In the genomic region with DNA sequence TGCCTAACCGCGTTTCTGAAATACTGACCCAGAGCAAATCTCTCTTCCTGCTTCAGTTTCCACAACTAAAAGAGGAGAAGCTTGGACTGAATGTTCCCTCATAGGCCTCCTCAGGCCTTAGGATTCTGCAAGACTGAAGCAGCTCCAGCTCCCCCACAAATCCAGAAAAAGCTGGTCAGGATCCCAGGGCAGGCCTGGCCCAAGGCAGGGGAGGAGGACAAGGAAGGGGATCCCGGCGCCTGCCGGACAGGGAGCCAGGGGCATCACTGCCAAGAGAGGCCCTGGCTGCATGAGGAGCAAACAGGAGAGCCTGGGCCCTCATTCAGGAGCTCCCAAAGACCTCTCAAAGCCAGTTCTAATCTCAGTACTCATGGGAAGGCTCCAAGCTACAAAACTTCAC, we compare ENCODE assay signal across 17 cellular contexts.
A peak's percentile ranks its signal among the peaks of the same experiment; 100 is the strongest.
DNase-seq lines count a peak whose midpoint lies in the region; ATAC-seq and TF ChIP-seq lines count a peak whose summit lies in the region.
"Had no signal": no experiment of that assay in that cellular context is flagged by ENCODE, and none has a peak within 500 bp of the region (broad histone marks: within the 10 kb centered on the region; RNA-seq: fewer than 3 reads in every experiment).

No MANE protein-coding gene starts in this region.

- TF ChIP-seq CTCF in fibroblast of the aortic adventitia (IDR thresholded peaks at IDR 0.05; ENCODE audit: insufficient read depth, low read length) (no peak), spleen (IDR thresholded peaks at IDR 0.05 in 8 of 11, conservative IDR thresholded peaks at IDR 0.05 in 3 of 11) (no peak)

- H3K4me3 ChIP-seq in GM23248 (no peak overlapping the region), fibroblast of the aortic adventitia (ENCODE audit: low read depth, low read length) (no peak overlapping the region), spleen (no peak overlapping the region)
- H3K4me3 ChIP-seq: cardiac muscle cell had no signal

- H3K4me1 ChIP-seq in GM23248 (ENCODE audit: insufficient read depth) = no peaks in the 10 kb centered on the region
- H3K4me1 ChIP-seq in spleen = peaks cover 0 to 4% (median 1%) of the 10 kb centered on the region in 6 donors

- H3K4me2 ChIP-seq in GM23248 (ENCODE audit: unreplicated experiment) = no peak overlapping the region

- H4K20me1 ChIP-seq in GM23248 (ENCODE audit: insufficient read depth) = no peaks in the 10 kb centered on the region

- no peak for TF ChIP-seq POLR2A in spleen (IDR thresholded peaks at IDR 0.05)

- no peaks in the 10 kb centered on the region for H3K9me2 ChIP-seq in GM23248 (ENCODE audit: insufficient read depth)

- DNase-seq in GM23248 = peak; percentile 14
- DNase-seq in fibroblast of the aortic adventitia (ENCODE audit: low read depth) = peak; percentile 30
- peak; percentile 46 for DNase-seq in midbrain (lab: John Stamatoyannopoulos, UW)
- no peak for DNase-seq in spleen
- no peak for DNase-seq in KBM-7
- DNase-seq in HK-2 (ENCODE audit: unreplicated experiment) = no peak
- no peak for DNase-seq in stimulated activated CD4-positive, alpha-beta T cell treated with anti-CD3 and anti-CD28 coated beads, Interleukin-4, amount 100 ng/mL, for 24 hours
- DNase-seq: ACHN; activated CD4-positive, alpha-beta T cell treated with anti-CD3 and anti-CD28 coated beads for 48 hours; CD8-positive, alpha-beta memory T cell; NCI-H1694 treated with DMSO at 0.1 percent for 48 hours; NCI-H510A; SHP77 treated with DMSO at 0.1 percent for 48 hours; stimulated activated CD4-positive, alpha-beta T cell treated with anti-CD3 and anti-CD28 coated beads, Interleukin-1b, Interleukin-23, amount 100 ng/mL, for 48 hours; T1000 had no signal

- no peak overlapping the region for H3K9ac ChIP-seq in GM23248

- H3F3A ChIP-seq in GM23248 (ENCODE audit: insufficient read depth) = no peaks in the 10 kb centered on the region

- H3K27ac ChIP-seq in GM23248 = no peak overlapping the region
- H3K27ac ChIP-seq in spleen = peak overlapping the region in 6 of 8 donors; percentile 21 to 66 (median 33)
- H3K27ac ChIP-seq: cardiac muscle cell had no signal

- in situ Hi-C loops in GM23248 (cut with MboI) = no loop called here
- in situ Hi-C loops in KBM-7 (cut with MboI; ENCODE audit: low pct_unique_long_range_greater_than_20kb, low sequenced_read_pairs) = no loop called here

- ATAC-seq in HG03354 (IDR thresholded peaks at IDR 0.05; ENCODE audit: poor library complexity, severe bottlenecking, unreplicated experiment) = no peak

- H3K9me3 ChIP-seq in GM23248 (ENCODE audit: low read depth) (no peaks in the 10 kb centered on the region), spleen (no peaks in the 10 kb centered on the region)

- H3K36me3 ChIP-seq in GM23248 (ENCODE audit: low read depth) (no peaks in the 10 kb centered on the region), spleen (no peaks in the 10 kb centered on the region)
- H3K36me3 ChIP-seq: cardiac muscle cell had no signal

- WGBS in GM23248 (ENCODE audit: low coverage in 1 of 2, low lambda C conversion rate in 2 of 2, missing lambda C conversion rate in 2 of 2), 2 experiments = 38 to 39% methylated on average over 5 of the region's 5 CpGs
- 69 to 85% (median 83%) methylated on average over 5 of the region's 5 CpGs for WGBS in spleen, 5 donors

- no peaks in the 10 kb centered on the region for H3K79me2 ChIP-seq in GM23248 (ENCODE audit: insufficient read depth)

- peak overlapping the region; percentile 7; the same call in 1 of the 2 replicates for H2AFZ ChIP-seq in GM23248

- H3K27me3 ChIP-seq in GM23248 (replicated peaks; ENCODE audit: insufficient read depth) = no peaks in the 10 kb centered on the region
- H3K27me3 ChIP-seq in spleen (replicated peaks in 1 of 7) = no peaks in the 10 kb centered on the region
- H3K27me3 ChIP-seq: cardiac muscle cell had no signal

- intact Hi-C loops in spleen (cut with DNase I; ENCODE audit: low total_unique reads) = no loop called here

Comparison
In these comparisons a context has a peak if more than half of its experiments do, and no peak if none do; other contexts are left out.
1. DNase-seq: peak in GM23248 (single experiment), fibroblast of the aortic adventitia (single experiment) and midbrain (single experiment); none in spleen (single experiment), KBM-7 (single experiment), HK-2 (single experiment) and stimulated activated CD4-positive, alpha-beta T cell treated with anti-CD3 and anti-CD28 coated beads, Interleukin-4, amount 100 ng/mL, for 24 hours (single experiment).